ENCODE assay signal across 7 cellular contexts in the genomic region with DNA sequence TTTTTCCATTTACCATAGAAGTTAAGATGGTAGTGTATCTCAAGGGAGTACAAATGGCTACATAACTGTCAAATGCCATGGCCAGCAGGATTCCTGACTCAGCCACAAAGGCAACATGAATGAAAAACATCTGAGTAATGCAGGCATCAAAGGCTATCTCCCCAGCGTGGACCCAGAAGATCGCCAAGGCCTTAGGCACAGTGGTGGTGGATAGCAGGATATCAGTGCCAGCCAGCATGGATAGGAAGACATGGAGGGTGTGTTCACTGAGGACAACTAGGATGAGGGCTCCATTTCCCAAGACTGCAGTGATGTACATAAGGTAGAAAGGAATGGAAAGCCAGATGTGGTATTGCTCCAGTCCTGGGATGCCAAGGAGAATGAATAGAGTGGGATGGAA. TPM values are rescaled to one million over a fixed set of nuclear protein-coding genes. Genes with fewer than 3 reads are reported as not detected.
"Had no signal": no experiment of that assay in that cellular context is flagged by ENCODE, and none has a peak within 500 bp of the region (broad histone marks: within the 10 kb centered on the region; RNA-seq: fewer than 3 reads in every experiment).

No MANE protein-coding gene starts in this region.

- H3K4me3 ChIP-seq: GM23338, K562 had no signal

- ATAC-seq: GM23338, K562 had no signal

- H2AFZ ChIP-seq: GM23338 had no signal

- H3K4me2 ChIP-seq: GM23338 had no signal

- DNase-seq: H9, HCEC 1CT, IMR-90 had no signal

RNA-seq across cellular contexts. Expression of a gene that starts 18.0 kb away (rescaled TPM):
- total RNA-seq: GM23338, H1, H9, HT-29, IMR-90, K562 had no signal
- polyA plus RNA-seq: GM23338, IMR-90, K562 had no signal

RNA-seq across cellular contexts. Expression of a gene that starts 44.6 kb away (rescaled TPM):
- total RNA-seq: GM23338, H1, H9, HT-29, IMR-90, K562 had no signal
- polyA plus RNA-seq: GM23338, H1, IMR-90 had no signal

RNA-seq across cellular contexts. Expression of a gene that starts 46.9 kb away (rescaled TPM):
- total RNA-seq: GM23338, H1, H9, HT-29, IMR-90, K562 had no signal
- polyA plus RNA-seq: GM23338, H1, IMR-90, K562 had no signal

RNA-seq across cellular contexts. Expression of a gene that starts 53.2 kb away (rescaled TPM):
- total RNA-seq: GM23338, H1, H9, HT-29, IMR-90, K562 had no signal
- polyA plus RNA-seq: GM23338, H1, IMR-90, K562 had no signal
